ENCODE assay signal across 24 cellular contexts in genomic region chr1:12244585-12244984, GRCh38.
"Had no signal": no experiment of that assay in that cellular context is flagged by ENCODE, and none has a peak within 500 bp of the region (broad histone marks: within the 10 kb centered on the region; RNA-seq: fewer than 3 reads in every experiment).

No MANE protein-coding gene starts in this region.

- ATAC-seq: activated CD4-positive, alpha-beta T cell treated with anti-CD3 and anti-CD28 coated beads for 36 hours; activated T-cell treated with anti-CD3 and anti-CD28 coated beads, Interleukin-2, amount 50 U/mL, for 4 hours; left lobe of liver; lower lobe of right lung; naive thymus-derived CD4-positive, alpha-beta T cell; stimulated activated naive CD8-positive, alpha-beta T cell treated with anti-CD3 and anti-CD28 coated beads, Interleukin-15, Interleukin-2, amounts not matched to agents 100 U/mL and 50 U/mL, for 24 hours; T-cell had no signal

- H3K27ac Mint-ChIP-seq: activated CD4-positive, alpha-beta T cell treated with anti-CD3 and anti-CD28 coated beads for 36 hours; activated naive CD8-positive, alpha-beta T cell treated with anti-CD3 and anti-CD28 coated beads for 36 hours; naive thymus-derived CD4-positive, alpha-beta T cell; progenitor cell of endocrine pancreas; T-cell had no signal

- H3K27me3 Mint-ChIP-seq: activated CD4-positive, alpha-beta T cell treated with anti-CD3 and anti-CD28 coated beads for 36 hours; activated naive CD8-positive, alpha-beta T cell treated with anti-CD3 and anti-CD28 coated beads for 36 hours; naive thymus-derived CD4-positive, alpha-beta T cell; progenitor cell of endocrine pancreas; T-cell had no signal

- H3K27me3 ChIP-seq: foreskin keratinocyte, hepatocyte, spleen, tibial nerve, uterus had no signal

- H3K36me3 ChIP-seq: uterus had no signal

- H3K9me3 ChIP-seq: lower lobe of right lung, spleen, tibial nerve, uterus had no signal

- DNase-seq: activated CD8-positive, alpha-beta memory T cell treated with anti-CD3 and anti-CD28 coated beads, Interleukin-2, amount 50 U/mL, for 48 hours; activated naive CD4-positive, alpha-beta T cell treated with Interleukin-2 at 50 U/mL for 16 hours; activated naive CD8-positive, alpha-beta T cell treated with anti-CD3 and anti-CD28 coated beads for 36 hours; activated T-cell treated with anti-CD3 and anti-CD28 coated beads, Interleukin-2, amount 50 U/mL, for 4 hours; cerebellar nuclear complex; foreskin keratinocyte; glutamatergic neuron; lower lobe of right lung; naive thymus-derived CD4-positive, alpha-beta T cell; spleen; stimulated activated CD4-positive, alpha-beta T cell treated with anti-CD3 and anti-CD28 coated beads, Interleukin-4, amount 100 ng/mL, for 1 hour; substantia nigra; uterus had no signal

- H3K4me1 ChIP-seq: foreskin keratinocyte, lower lobe of right lung, spleen, tibial nerve, uterus had no signal

- H3K27ac ChIP-seq: coronary artery, foreskin keratinocyte, hepatocyte, lower lobe of right lung, spleen, tibial nerve, uterus had no signal

- H3K4me3 ChIP-seq: coronary artery, hepatocyte, lower lobe of right lung, spleen, tibial nerve, uterus had no signal

- H3K4me1 Mint-ChIP-seq: activated CD4-positive, alpha-beta T cell treated with anti-CD3 and anti-CD28 coated beads for 36 hours had no signal

- H3K4me3 Mint-ChIP-seq: activated CD4-positive, alpha-beta T cell treated with anti-CD3 and anti-CD28 coated beads for 36 hours; activated naive CD8-positive, alpha-beta T cell treated with anti-CD3 and anti-CD28 coated beads for 36 hours; activated T-cell treated with anti-CD3 and anti-CD28 coated beads, Interleukin-2, amount 50 U/mL, for 4 hours; immature natural killer cell; naive thymus-derived CD4-positive, alpha-beta T cell; neural crest cell; T-cell; WTC11 had no signal

- H3K9me3 Mint-ChIP-seq: activated naive CD8-positive, alpha-beta T cell treated with anti-CD3 and anti-CD28 coated beads for 36 hours; activated T-cell treated with anti-CD3 and anti-CD28 coated beads, Interleukin-2, amount 50 U/mL, for 4 hours; immature natural killer cell; naive thymus-derived CD4-positive, alpha-beta T cell; neural crest cell; T-cell; WTC11 had no signal
